In the genomic region with DNA sequence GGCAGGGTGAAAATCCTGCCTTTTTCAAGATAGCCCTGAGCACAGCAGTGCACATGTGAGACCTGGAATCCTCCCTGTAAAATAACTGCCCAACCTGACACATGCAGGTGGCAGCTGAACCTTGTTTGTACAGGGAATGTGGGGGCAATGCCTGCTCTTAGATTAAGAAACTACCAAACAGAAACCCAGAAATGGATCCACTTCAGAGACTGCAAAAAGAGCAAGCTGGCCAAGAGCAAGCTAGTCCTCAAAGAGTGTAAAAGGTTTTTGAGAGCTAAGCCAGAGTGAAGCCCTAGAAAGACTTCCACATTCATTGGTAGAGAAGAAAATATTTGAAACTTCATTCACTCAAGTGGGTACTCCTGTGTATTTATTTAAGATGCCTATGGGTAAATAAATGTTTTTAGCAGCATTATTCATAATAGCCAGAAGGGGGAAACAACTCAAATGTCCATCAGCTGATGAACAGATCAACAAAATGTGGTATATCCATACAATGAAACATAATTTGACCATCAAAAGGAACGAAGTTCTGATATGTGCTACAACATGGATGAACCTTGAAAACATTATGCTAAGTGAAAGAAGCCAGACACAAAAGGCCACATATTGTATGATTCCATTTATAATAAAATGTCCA, we compare ENCODE assay signal across 1 cellular context.
TF ChIP-seq lines count a peak whose summit lies in the region.

No MANE protein-coding gene starts in this region.

TF ChIP-seq in GM23338, 12 proteins besides CTCF, POLR2A, EP300 and RAD21 (continued from another document):
- TF ChIP-seq, protein P1, sequence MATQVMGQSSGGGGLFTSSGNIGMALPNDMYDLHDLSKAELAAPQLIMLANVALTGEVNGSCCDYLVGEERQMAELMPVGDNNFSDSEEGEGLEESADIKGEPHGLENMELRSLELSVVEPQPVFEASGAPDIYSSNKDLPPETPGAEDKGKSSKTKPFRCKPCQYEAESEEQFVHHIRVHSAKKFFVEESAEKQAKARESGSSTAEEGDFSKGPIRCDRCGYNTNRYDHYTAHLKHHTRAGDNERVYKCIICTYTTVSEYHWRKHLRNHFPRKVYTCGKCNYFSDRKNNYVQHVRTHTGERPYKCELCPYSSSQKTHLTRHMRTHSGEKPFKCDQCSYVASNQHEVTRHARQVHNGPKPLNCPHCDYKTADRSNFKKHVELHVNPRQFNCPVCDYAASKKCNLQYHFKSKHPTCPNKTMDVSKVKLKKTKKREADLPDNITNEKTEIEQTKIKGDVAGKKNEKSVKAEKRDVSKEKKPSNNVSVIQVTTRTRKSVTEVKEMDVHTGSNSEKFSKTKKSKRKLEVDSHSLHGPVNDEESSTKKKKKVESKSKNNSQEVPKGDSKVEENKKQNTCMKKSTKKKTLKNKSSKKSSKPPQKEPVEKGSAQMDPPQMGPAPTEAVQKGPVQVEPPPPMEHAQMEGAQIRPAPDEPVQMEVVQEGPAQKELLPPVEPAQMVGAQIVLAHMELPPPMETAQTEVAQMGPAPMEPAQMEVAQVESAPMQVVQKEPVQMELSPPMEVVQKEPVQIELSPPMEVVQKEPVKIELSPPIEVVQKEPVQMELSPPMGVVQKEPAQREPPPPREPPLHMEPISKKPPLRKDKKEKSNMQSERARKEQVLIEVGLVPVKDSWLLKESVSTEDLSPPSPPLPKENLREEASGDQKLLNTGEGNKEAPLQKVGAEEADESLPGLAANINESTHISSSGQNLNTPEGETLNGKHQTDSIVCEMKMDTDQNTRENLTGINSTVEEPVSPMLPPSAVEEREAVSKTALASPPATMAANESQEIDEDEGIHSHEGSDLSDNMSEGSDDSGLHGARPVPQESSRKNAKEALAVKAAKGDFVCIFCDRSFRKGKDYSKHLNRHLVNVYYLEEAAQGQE (IDR thresholded peaks at IDR 0.05; ENCODE audit: unreplicated experiment) = no peak
- TF ChIP-seq, protein P2, sequence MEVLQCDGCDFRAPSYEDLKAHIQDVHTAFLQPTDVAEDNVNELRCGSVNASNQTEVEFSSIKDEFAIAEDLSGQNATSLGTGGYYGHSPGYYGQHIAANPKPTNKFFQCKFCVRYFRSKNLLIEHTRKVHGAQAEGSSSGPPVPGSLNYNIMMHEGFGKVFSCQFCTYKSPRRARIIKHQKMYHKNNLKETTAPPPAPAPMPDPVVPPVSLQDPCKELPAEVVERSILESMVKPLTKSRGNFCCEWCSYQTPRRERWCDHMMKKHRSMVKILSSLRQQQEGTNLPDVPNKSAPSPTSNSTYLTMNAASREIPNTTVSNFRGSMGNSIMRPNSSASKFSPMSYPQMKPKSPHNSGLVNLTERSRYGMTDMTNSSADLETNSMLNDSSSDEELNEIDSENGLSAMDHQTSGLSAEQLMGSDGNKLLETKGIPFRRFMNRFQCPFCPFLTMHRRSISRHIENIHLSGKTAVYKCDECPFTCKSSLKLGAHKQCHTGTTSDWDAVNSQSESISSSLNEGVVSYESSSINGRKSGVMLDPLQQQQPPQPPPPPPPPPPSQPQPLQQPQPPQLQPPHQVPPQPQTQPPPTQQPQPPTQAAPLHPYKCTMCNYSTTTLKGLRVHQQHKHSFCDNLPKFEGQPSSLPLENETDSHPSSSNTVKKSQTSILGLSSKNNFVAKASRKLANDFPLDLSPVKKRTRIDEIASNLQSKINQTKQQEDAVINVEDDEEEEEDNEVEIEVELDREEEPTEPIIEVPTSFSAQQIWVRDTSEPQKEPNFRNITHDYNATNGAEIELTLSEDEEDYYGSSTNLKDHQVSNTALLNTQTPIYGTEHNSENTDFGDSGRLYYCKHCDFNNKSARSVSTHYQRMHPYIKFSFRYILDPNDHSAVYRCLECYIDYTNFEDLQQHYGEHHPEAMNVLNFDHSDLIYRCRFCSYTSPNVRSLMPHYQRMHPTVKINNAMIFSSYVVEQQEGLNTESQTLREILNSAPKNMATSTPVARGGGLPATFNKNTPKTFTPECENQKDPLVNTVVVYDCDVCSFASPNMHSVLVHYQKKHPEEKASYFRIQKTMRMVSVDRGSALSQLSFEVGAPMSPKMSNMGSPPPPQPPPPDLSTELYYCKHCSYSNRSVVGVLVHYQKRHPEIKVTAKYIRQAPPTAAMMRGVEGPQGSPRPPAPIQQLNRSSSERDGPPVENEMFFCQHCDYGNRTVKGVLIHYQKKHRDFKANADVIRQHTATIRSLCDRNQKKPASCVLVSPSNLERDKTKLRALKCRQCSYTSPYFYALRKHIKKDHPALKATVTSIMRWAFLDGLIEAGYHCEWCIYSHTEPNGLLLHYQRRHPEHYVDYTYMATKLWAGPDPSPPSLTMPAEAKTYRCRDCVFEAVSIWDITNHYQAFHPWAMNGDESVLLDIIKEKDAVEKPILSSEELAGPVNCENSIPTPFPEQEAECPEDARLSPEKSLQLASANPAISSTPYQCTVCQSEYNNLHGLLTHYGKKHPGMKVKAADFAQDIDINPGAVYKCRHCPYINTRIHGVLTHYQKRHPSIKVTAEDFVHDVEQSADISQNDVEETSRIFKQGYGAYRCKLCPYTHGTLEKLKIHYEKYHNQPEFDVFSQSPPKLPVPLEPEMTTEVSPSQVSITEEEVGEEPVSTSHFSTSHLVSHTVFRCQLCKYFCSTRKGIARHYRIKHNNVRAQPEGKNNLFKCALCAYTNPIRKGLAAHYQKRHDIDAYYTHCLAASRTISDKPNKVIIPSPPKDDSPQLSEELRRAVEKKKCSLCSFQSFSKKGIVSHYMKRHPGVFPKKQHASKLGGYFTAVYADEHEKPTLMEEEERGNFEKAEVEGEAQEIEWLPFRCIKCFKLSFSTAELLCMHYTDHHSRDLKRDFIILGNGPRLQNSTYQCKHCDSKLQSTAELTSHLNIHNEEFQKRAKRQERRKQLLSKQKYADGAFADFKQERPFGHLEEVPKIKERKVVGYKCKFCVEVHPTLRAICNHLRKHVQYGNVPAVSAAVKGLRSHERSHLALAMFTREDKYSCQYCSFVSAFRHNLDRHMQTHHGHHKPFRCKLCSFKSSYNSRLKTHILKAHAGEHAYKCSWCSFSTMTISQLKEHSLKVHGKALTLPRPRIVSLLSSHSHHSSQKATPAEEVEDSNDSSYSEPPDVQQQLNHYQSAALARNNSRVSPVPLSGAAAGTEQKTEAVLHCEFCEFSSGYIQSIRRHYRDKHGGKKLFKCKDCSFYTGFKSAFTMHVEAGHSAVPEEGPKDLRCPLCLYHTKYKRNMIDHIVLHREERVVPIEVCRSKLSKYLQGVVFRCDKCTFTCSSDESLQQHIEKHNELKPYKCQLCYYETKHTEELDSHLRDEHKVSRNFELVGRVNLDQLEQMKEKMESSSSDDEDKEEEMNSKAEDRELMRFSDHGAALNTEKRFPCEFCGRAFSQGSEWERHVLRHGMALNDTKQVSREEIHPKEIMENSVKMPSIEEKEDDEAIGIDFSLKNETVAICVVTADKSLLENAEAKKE (CRISPR knock-in tag; IDR thresholded peaks at IDR 0.05) = no peak
- TF ChIP-seq EZH2 (IDR thresholded peaks at IDR 0.05; ENCODE audit: low read depth, unreplicated experiment) = no peak
- no peak for TF ChIP-seq ZNF114 (CRISPR knock-in tag; IDR thresholded peaks at IDR 0.05)
